18 cellular contexts compared by ENCODE assay signal in genomic region chr1:30008998-30009657, GRCh38.
DNase-seq lines count a peak whose midpoint lies in the region; ATAC-seq, FAIRE-seq and TF ChIP-seq lines count a peak whose summit lies in the region.
"Had no signal": no experiment of that assay in that cellular context is flagged by ENCODE, and none has a peak within 500 bp of the region (broad histone marks: within the 10 kb centered on the region; RNA-seq: fewer than 3 reads in every experiment).

No MANE protein-coding gene starts in this region.

- H3K9me3 ChIP-seq in PC-9 (ENCODE audit: insufficient read depth, low read depth) (no peaks in the 10 kb centered on the region), H1 (ENCODE audit: insufficient read depth in 2 of 2, low read depth in 1 of 2, low read length in 1 of 2) (peaks cover 6 to 14% of the 10 kb centered on the region in 2 experiments; a peak in 2 of 4 replicates)
- H3K9me3 ChIP-seq: right atrium auricular region, thoracic aorta had no signal

- no peak for TF ChIP-seq POLR2A in H1 (IDR thresholded peaks at IDR 0.05; ENCODE audit: control extremely low read depth in 1 of 2, low read depth in 2 of 2, low read length in 2 of 2)

- H3K79me2 ChIP-seq in PC-9 (ENCODE audit: low read depth) (no peaks in the 10 kb centered on the region), H1 (ENCODE audit: control insufficient read depth in 1 of 2, insufficient read depth in 2 of 2, low read length in 2 of 2) (no peaks in the 10 kb centered on the region), mesendoderm (ENCODE audit: control insufficient read depth, insufficient read depth, low read length) (no peaks in the 10 kb centered on the region)

- H3K4ac ChIP-seq in H1 (replicated peaks; ENCODE audit: insufficient read length, low read depth, low read length) (no peak overlapping the region), mesendoderm (ENCODE audit: low read depth, low read length) (no peak overlapping the region)

- H4K5ac ChIP-seq in H1 (ENCODE audit: insufficient read length, low read depth, low read length): no peak overlapping the region
- no peak overlapping the region for H4K5ac ChIP-seq in mesendoderm (ENCODE audit: low read length)

- H3K79me1 ChIP-seq in H1 (ENCODE audit: low read depth, low read length) (no peaks in the 10 kb centered on the region), mesendoderm (ENCODE audit: low read length) (no peaks in the 10 kb centered on the region)

- H3K27ac ChIP-seq in PC-9 (no peak overlapping the region), H1 (ENCODE audit: low read depth, low read length) (no peak overlapping the region), mesendoderm (ENCODE audit: low read depth, low read length) (no peak overlapping the region)
- H3K27ac ChIP-seq: right atrium auricular region, thoracic aorta had no signal

- H2AK5ac ChIP-seq in H1 (ENCODE audit: low read depth, low read length): no peak overlapping the region
- H2AK5ac ChIP-seq in mesendoderm (ENCODE audit: low read length): no peak overlapping the region

- TF ChIP-seq CTCF in PC-9 (conservative IDR thresholded peaks at IDR 0.05) (no peak), H1 (IDR thresholded peaks at IDR 0.05; ENCODE audit: control extremely low read depth in 1 of 3, insufficient read depth in 1 of 3, low read depth in 1 of 3, low read length in 3 of 3) (peak in 1 of 3 experiments; percentile 9; a peak in 1 of 4 replicates)

- H3K4me2 ChIP-seq in PC-9 (no peak overlapping the region), H1 (ENCODE audit: insufficient read depth in 1 of 2, low read depth in 2 of 2, low read length in 2 of 2) (no peak overlapping the region), mesendoderm (ENCODE audit: low read length) (no peak overlapping the region)

- H3K4me1 ChIP-seq in PC-9 (replicated peaks; ENCODE audit: insufficient read depth) (peaks cover 58% of the 10 kb centered on the region), H1 (replicated peaks in 1 of 4; ENCODE audit: control insufficient read depth in 3 of 4, insufficient read depth in 4 of 4, low read length in 3 of 4) (peaks cover 0 to 5% (median 0%) of the 10 kb centered on the region in 4 experiments; a peak in 3 of 7 replicates), mesendoderm (ENCODE audit: control insufficient read depth, low read depth, low read length) (no peaks in the 10 kb centered on the region)
- H3K4me1 ChIP-seq: right atrium auricular region had no signal

- WGBS in H1 (ENCODE audit: extremely low coverage in 1 of 2, insufficient coverage in 1 of 2, insufficient read length in 1 of 2, insufficient replicate concordance in 2 of 2, low coverage in 1 of 2, low lambda C conversion rate in 2 of 2, missing lambda C conversion rate in 1 of 2), 2 experiments: 85% methylated on average over 11 of the region's 12 CpGs; no CpG with 5 or more reads in 1 of the 2 experiments
- WGBS in mesendoderm (ENCODE audit: extremely low coverage, insufficient coverage, low lambda C conversion rate): no CpG with 5 or more reads among the region's 12 CpGs

- H3K23ac ChIP-seq in H1 (ENCODE audit: insufficient read length) (no peak overlapping the region), mesendoderm (ENCODE audit: low read length) (no peak overlapping the region)

- no peak overlapping the region for H2BK15ac ChIP-seq in H1 (ENCODE audit: low read length)
- no peak overlapping the region for H2BK15ac ChIP-seq in mesendoderm (replicated peaks; ENCODE audit: low read depth)

- no peak overlapping the region for H2BK5ac ChIP-seq in H1 (ENCODE audit: low read depth, low read length)
- no peak overlapping the region for H2BK5ac ChIP-seq in mesendoderm (ENCODE audit: low read length)

- no peaks in the 10 kb centered on the region for H4K20me1 ChIP-seq in PC-9 (ENCODE audit: insufficient read depth)
- no peaks in the 10 kb centered on the region for H4K20me1 ChIP-seq in H1 (replicated peaks in 1 of 2; ENCODE audit: control insufficient read depth in 1 of 2, insufficient read depth in 2 of 2, low read length in 2 of 2)

- POLR2A ChIA-PET in PC-9 (lab: Charles Lee; ENCODE audit: unreplicated experiment) (no interaction called here), H1 (lab: Charles Lee; ENCODE audit: partially characterized antibody) (interaction anchor here (0.7 kb wide), 1 partner anchor 9 kb away, joined by 3 read pairs; no protein-coding TSS in a partner anchor)

- no peak overlapping the region for H3K4me3 ChIP-seq in PC-9
- no peak overlapping the region for H3K4me3 ChIP-seq in H1 (ENCODE audit: extremely low read depth in 1 of 4, insufficient read depth in 2 of 4, low read depth in 3 of 4, low read length in 4 of 4)
- no peak overlapping the region for H3K4me3 ChIP-seq in mesendoderm (ENCODE audit: low read length)
- H3K4me3 ChIP-seq: right atrium auricular region, thoracic aorta had no signal

- DNase-seq in ELR (ENCODE audit: low read depth) (peak; percentile 11), PC-9 (peak; percentile 41 to 70), H1 (ENCODE audit: low read depth in 1 of 2, low spot score in 2 of 2) (no peak), mesendoderm (peak; percentile 71), COLO829 (ENCODE audit: low spot score) (no peak)
- DNase-seq: activated CD4-positive, alpha-beta T cell treated with anti-CD3 and anti-CD28 coated beads, Interleukin-2, amount 10 ng/mL, durations not matched to agents 7 days and 5 days; activated T-cell treated with anti-CD3 and anti-CD28 coated beads, Interleukin-2, amount 50 U/mL, for 24 hours; effector memory CD4-positive, alpha-beta T cell; GOT3; MM.1S; NCI-H526 treated with DMSO at 0.1 percent for 48 hours; stimulated activated CD4-positive, alpha-beta T cell treated with anti-CD3 and anti-CD28 coated beads, Interleukin-1b, Interleukin-23, amount 100 ng/mL, for 48 hours had no signal

- no TSS peak for BruUV-seq in PC-9 (replicated peaks; lab: Mats Ljungman, UMichigan)

- peak overlapping the region; percentile 66; the same call in 1 of the 2 replicates for H2BK20ac ChIP-seq in H1 (ENCODE audit: low read length)

- H2BK12ac ChIP-seq in H1 (ENCODE audit: low read depth, low read length): 0 out of 2 replicates have a peak overlapping the region, but pooled peaks have one; percentile 39

- peaks cover 21% of the 10 kb centered on the region for H3F3A ChIP-seq in PC-9 (ENCODE audit: insufficient read depth, low read depth)

- H2AFZ ChIP-seq in PC-9 (no peak overlapping the region), H1 (ENCODE audit: low read length) (no peak overlapping the region)

- H3K56ac ChIP-seq in H1 (replicated peaks; ENCODE audit: insufficient read length, low read depth, low read length) (no peak overlapping the region), mesendoderm (ENCODE audit: low read length) (peak overlapping the region; percentile 7)

- H3K27me3 ChIP-seq in PC-9 (ENCODE audit: insufficient read depth, low read depth) (no peaks in the 10 kb centered on the region), H1 (replicated peaks in 1 of 4; ENCODE audit: control insufficient read depth in 3 of 4, extremely low read depth in 1 of 4, insufficient read depth in 3 of 4, low read length in 3 of 4) (no peaks in the 10 kb centered on the region), mesendoderm (ENCODE audit: insufficient read depth, low read length, poor library complexity) (no peaks in the 10 kb centered on the region)
- H3K27me3 ChIP-seq: right atrium auricular region had no signal

- no peak overlapping the region for H4K8ac ChIP-seq in H1 (ENCODE audit: extremely low read depth, insufficient read depth, low read length)
- no peak overlapping the region for H4K8ac ChIP-seq in mesendoderm (ENCODE audit: low read depth, low read length)

- H3K23me2 ChIP-seq in H1 (ENCODE audit: low read depth, low read length): peaks cover 2% of the 10 kb centered on the region; the same call in 1 of the 2 replicates

- H4K91ac ChIP-seq in H1 (replicated peaks; ENCODE audit: insufficient read length, low read length): no peak overlapping the region

- H3K9ac ChIP-seq in H1 (replicated peaks in 1 of 4; ENCODE audit: extremely low read depth in 1 of 4, low read depth in 3 of 4, low read length in 3 of 4) (no peak overlapping the region), mesendoderm (ENCODE audit: low read length) (no peak overlapping the region)

- no peaks in the 10 kb centered on the region for H3K9me2 ChIP-seq in PC-9 (ENCODE audit: insufficient read depth)

- TF ChIP-seq EP300 in H1 (IDR thresholded peaks at IDR 0.05; ENCODE audit: borderline replicate concordance in 1 of 2, low read depth in 2 of 2, low read length in 2 of 2): no peak

- no peak for ATAC-seq in GM19324 (IDR thresholded peaks at IDR 0.05; ENCODE audit: low FRiP score, unreplicated experiment)
- no peak for ATAC-seq in GM18498 (IDR thresholded peaks at IDR 0.05; ENCODE audit: unreplicated experiment)
- no peak for ATAC-seq in HG03457 (IDR thresholded peaks at IDR 0.05; ENCODE audit: unreplicated experiment)

- no peak overlapping the region for H3K18ac ChIP-seq in H1 (ENCODE audit: extremely low read depth, low read length)
- H3K18ac ChIP-seq in mesendoderm (ENCODE audit: low read length): no peak overlapping the region

- CTCF ChIA-PET in PC-9 (lab: Charles Lee) (no interaction called here), H1 (lab: Charles Lee; ENCODE audit: partially characterized antibody) (interaction anchor here (0.7 to 1.6 kb wide), 3 partner anchors 22 to 152 kb away, joined by 3 to 4 read pairs (median 3); no protein-coding TSS in a partner anchor)

- no peak overlapping the region for H2BK120ac ChIP-seq in H1 (replicated peaks; ENCODE audit: low read depth, low read length)
- H2BK120ac ChIP-seq in mesendoderm (ENCODE audit: low read depth, low read length): no peak overlapping the region

- H3K14ac ChIP-seq in H1 (ENCODE audit: insufficient read length): no peak overlapping the region

- FAIRE-seq in H1 (lab: Jason Lieb, UNC): no peak
- FAIRE-seq: RCC 7860 had no signal

- intact Hi-C loops in PC-9 (cut with micrococcal nuclease; ENCODE audit: unreplicated experiment): no loop called here

- no peaks in the 10 kb centered on the region for H3K36me3 ChIP-seq in PC-9 (ENCODE audit: low read depth)
- H3K36me3 ChIP-seq in H1 (ENCODE audit: control insufficient read depth in 2 of 4, insufficient read depth in 4 of 4, low read length in 3 of 4): no peaks in the 10 kb centered on the region
- H3K36me3 ChIP-seq in mesendoderm (ENCODE audit: control insufficient read depth, insufficient read depth, low read length): no peaks in the 10 kb centered on the region
- H3K36me3 ChIP-seq: right atrium auricular region, thoracic aorta had no signal

- TF ChIP-seq RAD21 in H1 (IDR thresholded peaks at IDR 0.05 in 1 of 2, conservative IDR thresholded peaks at IDR 0.05 in 1 of 2; ENCODE audit: low read depth in 2 of 2, low read length in 2 of 2): no peak

TF ChIP-seq in H1, 55 proteins besides CTCF, POLR2A, EP300 and RAD21:
- TF ChIP-seq NRF1 (IDR thresholded peaks at IDR 0.05; ENCODE audit: low read depth, low read length) (no peak), BCL11A (IDR thresholded peaks at IDR 0.05; ENCODE audit: low read depth in 2 of 2, low read length in 2 of 2) (no peak), JUND (IDR thresholded peaks at IDR 0.05; ENCODE audit: low read length) (no peak), EZH2 (IDR thresholded peaks at IDR 0.05; ENCODE audit: low read depth, low read length, severe bottlenecking) (no peak), KDM1A (IDR thresholded peaks at IDR 0.05; ENCODE audit: borderline replicate concordance, low read length) (peak; percentile 45; the same call in 1 of the 2 replicates), KDM4A (IDR thresholded peaks at IDR 0.05; ENCODE audit: low read depth, low read length, severe bottlenecking) (no peak), CREB1 (IDR thresholded peaks at IDR 0.05) (no peak)

Comparison
In these comparisons a context has a peak if more than half of its experiments do, and no peak if none do; other contexts are left out.
1. DNase-seq: peak in ELR (single experiment), PC-9 (2 of 2) and mesendoderm (single experiment); none in H1 (0 of 2) and COLO829 (single experiment).